Comparison of ENCODE assay signal across 8 cellular contexts in the genomic region with DNA sequence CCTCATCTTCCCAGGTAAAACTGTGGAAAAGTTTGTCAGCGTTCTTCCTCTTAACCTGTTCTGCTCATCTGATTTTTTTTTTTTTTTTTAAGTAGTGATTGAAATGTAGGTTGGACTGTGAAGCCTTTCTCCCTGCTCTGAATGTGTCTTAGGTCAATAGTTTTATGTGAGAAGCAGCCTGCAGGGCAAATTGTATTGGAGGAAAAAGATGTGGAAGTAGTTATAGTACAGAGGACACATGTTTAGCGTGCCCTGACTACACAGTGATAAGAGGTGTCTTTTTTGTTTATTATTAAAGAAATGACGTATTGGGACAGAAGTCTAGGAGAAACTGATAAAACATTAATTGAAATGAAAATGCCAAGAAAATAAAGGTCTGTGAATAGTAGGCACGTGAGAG. TPM values are rescaled to one million over a fixed set of nuclear protein-coding genes. Genes with fewer than 3 reads are reported as not detected.
DNase-seq lines count a peak whose midpoint lies in the region; ATAC-seq and TF ChIP-seq lines count a peak whose summit lies in the region.

No MANE protein-coding gene starts in this region.

- H3K36me3 Mint-ChIP-seq in naive thymus-derived CD8-positive, alpha-beta T cell, result peaks cover 0 to 34% (median 3%) of the 10 kb centered on the region in 3 donors

- no peaks in the 10 kb centered on the region for H3K9me3 Mint-ChIP-seq in naive thymus-derived CD8-positive, alpha-beta T cell

- peak overlapping the region; percentile 9 to 99 (median 94) for H3K27ac Mint-ChIP-seq in naive thymus-derived CD8-positive, alpha-beta T cell

- peaks cover 19 to 63% (median 40%) of the 10 kb centered on the region in 4 donors for H3K4me1 Mint-ChIP-seq in naive thymus-derived CD8-positive, alpha-beta T cell

- peak overlapping the region; percentile 84 to 99 (median 95) for H3K4me3 Mint-ChIP-seq in naive thymus-derived CD8-positive, alpha-beta T cell

- no peaks in the 10 kb centered on the region for H3K27me3 Mint-ChIP-seq in naive thymus-derived CD8-positive, alpha-beta T cell

- TF ChIP-seq CTCF in LNCaP clone FGC (IDR thresholded peaks at IDR 0.05; ENCODE audit: control insufficient read depth, extremely low read depth, insufficient read depth) (no peak), choroid plexus epithelial cell (conservative IDR thresholded peaks at IDR 0.05; ENCODE audit: low read depth, low read length) (no peak)

- H3K27me3 ChIP-seq in BLaER1 treated with 17β-estradiol and CSF1 and Interleukin-3, amounts not matched to agents 10 nM and 100 nM, result no peaks in the 10 kb centered on the region

- peak overlapping the region in 4 of 11 experiments; percentile 77 to 87 (median 80); a peak in 7 of 22 replicates for H3K27ac ChIP-seq in BLaER1 treated with 17β-estradiol and CSF1 and Interleukin-3, amounts not matched to agents 10 nM and 100 nM

- peaks cover 24 to 43% (median 32%) of the 10 kb centered on the region in 11 experiments; a peak in 21 of 22 replicates for H3K36me3 ChIP-seq in BLaER1 treated with 17β-estradiol and CSF1 and Interleukin-3, amounts not matched to agents 10 nM and 100 nM

- ATAC-seq in naive thymus-derived CD8-positive, alpha-beta T cell, result no peak
- ATAC-seq in HG03342 (IDR thresholded peaks at IDR 0.05; ENCODE audit: unreplicated experiment), result no peak

- peak overlapping the region; percentile 58 to 76 (median 68); a peak in 19 of 20 replicates for H3K4me3 ChIP-seq in BLaER1 treated with 17β-estradiol and CSF1 and Interleukin-3, amounts not matched to agents 10 nM and 100 nM
- peak overlapping the region; percentile 58 for H3K4me3 ChIP-seq in LNCaP clone FGC (ENCODE audit: low read depth, low read length)
- peak overlapping the region; percentile 82 for H3K4me3 ChIP-seq in choroid plexus epithelial cell (ENCODE audit: low read depth, low read length)

- DNase-seq in LNCaP clone FGC (ENCODE audit: low read depth), result peak; percentile 58
- peak; percentile 25 for DNase-seq in choroid plexus epithelial cell (ENCODE audit: low read depth)
- DNase-seq in naive thymus-derived CD8-positive, alpha-beta T cell, result no peak
- no peak for DNase-seq in NCI-H187 (lab: John Stamatoyannopoulos, UW)
- DNase-seq in stimulated activated CD4-positive, alpha-beta T cell treated with anti-CD3 and anti-CD28 coated beads, Interleukin-2, amount 100 ng/mL, for 24 hours, result no peak
- DNase-seq in NK-92 treated with Interleukin-12 subunit alpha and Interleukin-12 subunit beta, amount 100 ng/mL, for 24 hours (lab: John Stamatoyannopoulos, UW), result no peak

- POLR2A ChIA-PET in naive thymus-derived CD8-positive, alpha-beta T cell (lab: Charles Lee), result no interaction called here

- H3K4me2 ChIP-seq in BLaER1 treated with 17β-estradiol and CSF1 and Interleukin-3, amounts not matched to agents 10 nM and 100 nM, result peak overlapping the region; percentile 75 to 92 (median 87)

- peaks cover 11 to 42% (median 33%) of the 10 kb centered on the region in 10 experiments for H3K4me1 ChIP-seq in BLaER1 treated with 17β-estradiol and CSF1 and Interleukin-3, amounts not matched to agents 10 nM and 100 nM

- H4K20me1 ChIP-seq in BLaER1 treated with 17β-estradiol and CSF1 and Interleukin-3, amounts not matched to agents 10 nM and 100 nM, result no peaks in the 10 kb centered on the region

- no peaks in the 10 kb centered on the region for H3K9me3 ChIP-seq in BLaER1 treated with 17β-estradiol and CSF1 and Interleukin-3, amounts not matched to agents 10 nM and 100 nM (replicated peaks in 1 of 11)

- peak overlapping the region; percentile 79 to 90 (median 86); a peak in 19 of 22 replicates for H3K9ac ChIP-seq in BLaER1 treated with 17β-estradiol and CSF1 and Interleukin-3, amounts not matched to agents 10 nM and 100 nM

RNA-seq across cellular contexts. Expression of a gene that starts 1.5 kb away (rescaled TPM):
- total RNA-seq in naive thymus-derived CD8-positive, alpha-beta T cell, result 10 to 100 TPM; 36.7 to 40.4 TPM
- polyA plus RNA-seq in naive thymus-derived CD8-positive, alpha-beta T cell, result 10 to 100 TPM; 17.1 to 21.4 (median 18.8) TPM

Comparison
In these comparisons a context has a peak if more than half of its experiments do, and no peak if none do; other contexts are left out.
1. DNase-seq: peak in LNCaP clone FGC (single experiment) and choroid plexus epithelial cell (single experiment); none in naive thymus-derived CD8-positive, alpha-beta T cell (0 of 10), NCI-H187 (0 of 2), stimulated activated CD4-positive, alpha-beta T cell treated with anti-CD3 and anti-CD28 coated beads, Interleukin-2, amount 100 ng/mL, for 24 hours (0 of 2) and NK-92 treated with Interleukin-12 subunit alpha and Interleukin-12 subunit beta, amount 100 ng/mL, for 24 hours (single experiment).
2. Peak in every context shown above with its lines, with median percentiles within 50 percentile points of each other: H3K4me3 ChIP-seq.